1 cellular context compared by ENCODE assay signal in the genomic region with DNA sequence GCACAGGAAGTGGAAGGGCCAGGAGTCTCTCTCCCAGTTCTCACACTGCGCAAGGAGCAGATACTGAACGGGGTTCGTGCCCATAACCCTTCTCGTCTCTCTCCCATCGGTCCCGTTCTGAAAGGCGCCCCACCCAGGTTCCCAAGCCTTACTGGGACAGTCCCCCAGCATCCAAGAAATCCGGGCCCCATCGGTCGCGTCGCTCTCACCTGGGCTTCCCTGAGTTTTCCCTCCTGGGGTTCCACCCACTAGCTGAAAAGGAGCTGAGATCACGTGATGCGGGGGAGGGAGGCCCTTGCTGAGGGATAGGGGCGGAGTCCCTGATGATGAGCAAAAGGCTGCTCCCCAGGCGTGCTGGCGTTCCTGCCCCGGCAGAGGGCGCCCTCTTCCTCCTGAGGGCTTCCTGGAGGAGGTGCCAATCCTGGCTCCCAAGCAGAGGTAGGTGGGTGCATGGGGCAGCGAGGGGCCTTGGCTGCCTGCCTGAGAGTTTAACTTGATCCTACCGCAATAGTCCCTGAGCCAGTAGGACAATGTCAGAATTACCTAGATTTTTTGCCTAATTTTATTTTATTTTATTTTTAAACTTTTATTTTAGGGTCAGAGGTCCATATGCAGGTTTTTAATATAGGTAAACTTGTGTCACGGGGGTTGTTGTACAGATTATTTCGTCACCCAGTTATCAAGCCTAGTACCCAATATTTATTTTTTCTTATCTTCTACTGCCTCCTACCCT.
TF ChIP-seq lines count a peak whose summit lies in the region.

Gene SPOCD1 (minus strand): TSS at position 271 of the 733 bp plus-strand sequence. CDS start 689 bp downstream, outside the sequence.

TF ChIP-seq in WTC11, 78 proteins besides CTCF, POLR2A, EP300 and RAD21 (continued from another document):
- TF ChIP-seq, protein P1, sequence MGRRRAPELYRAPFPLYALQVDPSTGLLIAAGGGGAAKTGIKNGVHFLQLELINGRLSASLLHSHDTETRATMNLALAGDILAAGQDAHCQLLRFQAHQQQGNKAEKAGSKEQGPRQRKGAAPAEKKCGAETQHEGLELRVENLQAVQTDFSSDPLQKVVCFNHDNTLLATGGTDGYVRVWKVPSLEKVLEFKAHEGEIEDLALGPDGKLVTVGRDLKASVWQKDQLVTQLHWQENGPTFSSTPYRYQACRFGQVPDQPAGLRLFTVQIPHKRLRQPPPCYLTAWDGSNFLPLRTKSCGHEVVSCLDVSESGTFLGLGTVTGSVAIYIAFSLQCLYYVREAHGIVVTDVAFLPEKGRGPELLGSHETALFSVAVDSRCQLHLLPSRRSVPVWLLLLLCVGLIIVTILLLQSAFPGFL (CRISPR knock-in tag; IDR thresholded peaks at IDR 0.05; ENCODE audit: borderline replicate concordance): no peak
- TF ChIP-seq NFATC4 (CRISPR knock-in tag; IDR thresholded peaks at IDR 0.05) (no peak), IRF2 (CRISPR knock-in tag; IDR thresholded peaks at IDR 0.05; ENCODE audit: borderline replicate concordance, low read depth) (no peak), TCF7 (CRISPR knock-in tag; IDR thresholded peaks at IDR 0.05; ENCODE audit: low read depth) (no peak), TP53 (CRISPR knock-in tag; IDR thresholded peaks at IDR 0.05) (no peak), FOXK1 (CRISPR knock-in tag; IDR thresholded peaks at IDR 0.05) (0 out of 2 replicates have a peak, but pooled peaks have one; percentile 29), ZNF317 (CRISPR knock-in tag; IDR thresholded peaks at IDR 0.05; ENCODE audit: borderline replicate concordance, low read depth) (no peak), GABPB1 (CRISPR knock-in tag; IDR thresholded peaks at IDR 0.05) (no peak), FOXJ3 (CRISPR knock-in tag; IDR thresholded peaks at IDR 0.05; ENCODE audit: borderline replicate concordance) (no peak), SMAD4 (CRISPR knock-in tag; IDR thresholded peaks at IDR 0.05) (no peak), ZNF263 (CRISPR knock-in tag; IDR thresholded peaks at IDR 0.05; ENCODE audit: low read depth) (no peak), AR (CRISPR knock-in tag; IDR thresholded peaks at IDR 0.05) (no peak), ZNF671 (CRISPR knock-in tag; IDR thresholded peaks at IDR 0.05) (no peak)
- TF ChIP-seq, protein P2, sequence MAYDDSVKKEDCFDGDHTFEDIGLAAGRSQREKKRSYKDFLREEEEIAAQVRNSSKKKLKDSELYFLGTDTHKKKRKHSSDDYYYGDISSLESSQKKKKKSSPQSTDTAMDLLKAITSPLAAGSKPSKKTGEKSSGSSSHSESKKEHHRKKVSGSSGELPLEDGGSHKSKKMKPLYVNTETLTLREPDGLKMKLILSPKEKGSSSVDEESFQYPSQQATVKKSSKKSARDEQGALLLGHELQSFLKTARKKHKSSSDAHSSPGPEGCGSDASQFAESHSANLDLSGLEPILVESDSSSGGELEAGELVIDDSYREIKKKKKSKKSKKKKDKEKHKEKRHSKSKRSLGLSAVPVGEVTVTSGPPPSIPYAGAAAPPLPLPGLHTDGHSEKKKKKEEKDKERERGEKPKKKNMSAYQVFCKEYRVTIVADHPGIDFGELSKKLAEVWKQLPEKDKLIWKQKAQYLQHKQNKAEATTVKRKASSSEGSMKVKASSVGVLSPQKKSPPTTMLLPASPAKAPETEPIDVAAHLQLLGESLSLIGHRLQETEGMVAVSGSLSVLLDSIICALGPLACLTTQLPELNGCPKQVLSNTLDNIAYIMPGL (CRISPR knock-in tag; IDR thresholded peaks at IDR 0.05): 0 out of 2 replicates have a peak, but pooled peaks have one; percentile 60
